5 cellular contexts compared by ENCODE assay signal in the genomic region with DNA sequence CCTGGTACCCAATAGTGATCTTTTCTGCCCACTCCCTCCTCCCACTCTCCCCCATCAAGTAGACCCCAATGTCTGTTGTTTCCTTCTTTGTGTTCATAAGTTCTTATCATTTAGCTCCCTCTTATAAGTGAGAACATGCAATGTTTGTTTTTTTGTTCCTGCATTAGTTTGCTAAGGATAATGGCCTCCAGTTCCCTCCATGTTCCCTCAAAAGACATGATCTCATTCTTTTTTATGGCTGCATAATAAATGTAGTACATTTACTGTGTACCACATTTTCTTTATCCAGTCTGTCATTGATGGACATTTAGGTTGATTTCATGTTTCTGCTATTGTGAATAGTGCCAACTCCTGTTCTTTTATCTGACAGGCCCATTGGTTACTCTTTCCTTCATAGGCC. TPM values are rescaled to one million over a fixed set of nuclear protein-coding genes. Genes with fewer than 3 reads are reported as not detected.
A peak's percentile ranks its signal among the peaks of the same experiment; 100 is the strongest.
DNase-seq lines count a peak whose midpoint lies in the region; ATAC-seq and TF ChIP-seq lines count a peak whose summit lies in the region.
"Not testable (repeated sequence)": the region's sequence is repeated elsewhere in the genome, so short reads cannot be mapped to it uniquely, and the experiment has no call there.

No MANE protein-coding gene starts in this region.

- intact Hi-C loops in activated B cell treated with CpG ODN at 0.5 μM for 24 hours (cut with micrococcal nuclease): not testable (repeated sequence)

- TF ChIP-seq CTCF in activated B cell treated with CpG ODN at 0.5 μM for 24 hours (IDR thresholded peaks at IDR 0.05); mesothelial cell of epicardium (IDR thresholded peaks at IDR 0.05; ENCODE audit: unreplicated experiment): not testable (repeated sequence)

- peaks cover 21% of the 10 kb centered on the region for H3K36me3 Mint-ChIP-seq in activated B cell treated with CpG ODN at 0.5 μM for 24 hours (ENCODE audit: low read depth)
- peaks cover 34% of the 10 kb centered on the region for H3K36me3 Mint-ChIP-seq in activated naive CD8-positive, alpha-beta T cell treated with anti-CD3 and anti-CD28 coated beads for 36 hours
- H3K36me3 Mint-ChIP-seq in mesothelial cell of epicardium: peaks cover 42% of the 10 kb centered on the region

- POLR2A ChIA-PET in HEK293T (lab: Yijun Ruan, JAX); activated B cell treated with CpG ODN at 0.5 μM for 24 hours (lab: Charles Lee): not testable (repeated sequence)

- not testable (repeated sequence) for H3K4me1 Mint-ChIP-seq in activated B cell treated with CpG ODN at 0.5 μM for 24 hours; activated naive CD8-positive, alpha-beta T cell treated with anti-CD3 and anti-CD28 coated beads for 36 hours
- H3K4me1 Mint-ChIP-seq in mesothelial cell of epicardium: peaks cover 15% of the 10 kb centered on the region

- H3K27ac Mint-ChIP-seq in activated B cell treated with CpG ODN at 0.5 μM for 24 hours (peak overlapping the region; percentile 25), mesothelial cell of epicardium (peak overlapping the region; percentile 59)
- peak overlapping the region; percentile 64 for H3K27ac Mint-ChIP-seq in activated naive CD8-positive, alpha-beta T cell treated with anti-CD3 and anti-CD28 coated beads for 36 hours

- not testable (repeated sequence) for ATAC-seq in activated B cell treated with CpG ODN at 0.5 μM for 24 hours (ENCODE audit: low read depth)

- H3K27me3 Mint-ChIP-seq in activated B cell treated with CpG ODN at 0.5 μM for 24 hours; activated naive CD8-positive, alpha-beta T cell treated with anti-CD3 and anti-CD28 coated beads for 36 hours; mesothelial cell of epicardium (ENCODE audit: low read depth): not testable (repeated sequence)

- H3K4me3 Mint-ChIP-seq in activated B cell treated with CpG ODN at 0.5 μM for 24 hours; activated naive CD8-positive, alpha-beta T cell treated with anti-CD3 and anti-CD28 coated beads for 36 hours; mesothelial cell of epicardium: not testable (repeated sequence)

- peak; percentile 18 for DNase-seq in DMS153 (lab: John Stamatoyannopoulos, UW)
- not testable (repeated sequence) for DNase-seq in HEK293T (ENCODE audit: extremely low spot score); activated B cell treated with CpG ODN at 0.5 μM for 24 hours; activated naive CD8-positive, alpha-beta T cell treated with anti-CD3 and anti-CD28 coated beads for 36 hours; mesothelial cell of epicardium (ENCODE audit: low spot score in 2 of 2, unreplicated experiment in 2 of 2)

- CTCF ChIA-PET in HEK293T (lab: Yijun Ruan, JAX): interaction anchor here (1.0 kb wide), 1 partner anchor 273 kb away, joined by 3 read pairs; no protein-coding TSS in a partner anchor
- CTCF ChIA-PET in activated B cell treated with CpG ODN at 0.5 μM for 24 hours (lab: Charles Lee): not testable (repeated sequence)

- not testable (repeated sequence) for H3K9me3 Mint-ChIP-seq in activated B cell treated with CpG ODN at 0.5 μM for 24 hours
- peaks cover 11% of the 10 kb centered on the region for H3K9me3 Mint-ChIP-seq in activated naive CD8-positive, alpha-beta T cell treated with anti-CD3 and anti-CD28 coated beads for 36 hours
- H3K9me3 Mint-ChIP-seq in mesothelial cell of epicardium: peaks cover 29% of the 10 kb centered on the region

TF ChIP-seq in HEK293T, 16 proteins besides CTCF, POLR2A, EP300 and RAD21:
- TF ChIP-seq, protein P1, sequence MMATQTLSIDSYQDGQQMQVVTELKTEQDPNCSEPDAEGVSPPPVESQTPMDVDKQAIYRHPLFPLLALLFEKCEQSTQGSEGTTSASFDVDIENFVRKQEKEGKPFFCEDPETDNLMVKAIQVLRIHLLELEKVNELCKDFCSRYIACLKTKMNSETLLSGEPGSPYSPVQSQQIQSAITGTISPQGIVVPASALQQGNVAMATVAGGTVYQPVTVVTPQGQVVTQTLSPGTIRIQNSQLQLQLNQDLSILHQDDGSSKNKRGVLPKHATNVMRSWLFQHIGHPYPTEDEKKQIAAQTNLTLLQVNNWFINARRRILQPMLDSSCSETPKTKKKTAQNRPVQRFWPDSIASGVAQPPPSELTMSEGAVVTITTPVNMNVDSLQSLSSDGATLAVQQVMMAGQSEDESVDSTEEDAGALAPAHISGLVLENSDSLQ (IDR thresholded peaks at IDR 0.05): peak; percentile 41

RNA-seq across cellular contexts. Expression of a gene that starts 35.7 kb away (rescaled TPM):
- 4.5 and 5.1 TPM in 2 replicates for total RNA-seq in activated B cell treated with CpG ODN at 0.5 μM for 24 hours
- 1 to 10 TPM; 1.6 to 1.9 TPM for total RNA-seq in activated naive CD8-positive, alpha-beta T cell treated with anti-CD3 and anti-CD28 coated beads for 36 hours
- 84.5 to 91.7 TPM (median 89.8 TPM) in 3 replicates for total RNA-seq in mesothelial cell of epicardium

Comparison
In these comparisons a context has a peak if more than half of its experiments do, and no peak if none do; other contexts are left out.
1. RNA of a gene that starts 35.7 kb away (total RNA-seq): 84.5 to 91.7 TPM in mesothelial cell of epicardium; 4.5 to 5.1 TPM in activated B cell treated with CpG ODN at 0.5 μM for 24 hours and 1.6 to 1.9 TPM in activated naive CD8-positive, alpha-beta T cell treated with anti-CD3 and anti-CD28 coated beads for 36 hours; every median in the first group is over 10 times any median in the second.
2. Peak in every context shown above with its lines, with median percentiles within 50 percentile points of each other: H3K27ac Mint-ChIP-seq.